Comparison of ENCODE assay signal across 30 cellular contexts in the genomic region with DNA sequence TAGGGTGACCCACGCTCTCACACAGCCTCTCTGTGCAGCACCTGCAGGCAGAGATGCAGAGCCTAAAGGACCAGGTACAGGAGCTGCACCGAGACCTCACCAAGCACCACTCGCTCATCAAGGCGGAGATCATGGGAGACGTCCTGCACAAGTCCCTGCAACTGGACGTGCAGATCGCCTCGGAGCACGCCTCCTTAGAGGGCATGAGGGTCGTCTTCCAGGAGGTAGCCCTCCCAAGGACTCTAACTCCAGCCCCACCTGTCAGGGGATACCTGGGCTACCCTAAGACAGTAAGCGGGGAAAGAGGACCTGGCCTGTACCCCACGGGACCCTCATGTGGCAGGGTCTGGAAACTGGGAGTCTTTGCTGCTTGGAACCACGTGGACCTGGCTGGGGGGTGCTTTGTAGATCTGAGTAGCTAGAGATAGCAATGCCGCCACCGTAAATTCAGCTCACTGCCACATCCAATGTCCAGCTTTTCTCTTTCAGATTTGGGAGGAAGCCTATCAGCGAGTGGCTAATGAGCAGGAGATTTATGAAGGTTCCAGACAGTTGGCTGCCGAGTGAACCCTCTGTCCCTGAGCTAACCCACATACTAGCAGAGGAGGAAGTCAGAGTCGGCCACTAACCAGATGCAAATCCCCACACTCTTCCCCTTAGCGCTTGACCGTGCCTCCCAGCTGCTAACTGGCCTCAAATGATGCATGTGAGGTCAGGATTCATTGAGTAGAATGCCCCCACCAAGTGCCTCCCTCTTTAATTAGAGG. TPM values are rescaled to one million over a fixed set of nuclear protein-coding genes. Genes with fewer than 3 reads are reported as not detected.
DNase-seq lines count a peak whose midpoint lies in the region; ATAC-seq and TF ChIP-seq lines count a peak whose summit lies in the region.
"Had no signal": no experiment of that assay in that cellular context is flagged by ENCODE, and none has a peak within 500 bp of the region (broad histone marks: within the 10 kb centered on the region; RNA-seq: fewer than 3 reads in every experiment).

No MANE protein-coding gene starts in this region.

- ATAC-seq in HG03354 (IDR thresholded peaks at IDR 0.05; ENCODE audit: poor library complexity, severe bottlenecking, unreplicated experiment), result peak; percentile 35
- ATAC-seq in memory B cell (ENCODE audit: low read depth), result peak; percentile 36
- ATAC-seq: activated CD8-positive, alpha-beta memory T cell treated with anti-CD3 and anti-CD28 coated beads, Interleukin-2, amount 10 ng/mL, durations not matched to agents 7 days and 5 days; activated T-cell treated with anti-CD3 and anti-CD28 coated beads, Interleukin-2, amount 50 U/mL, for 72 hours; left lung had no signal

- DNase-seq in GM10266 (ENCODE audit: extremely low spot score) (peak; percentile 46), NOMO-1 treated with dmso at 0.1 percent for 144 hours (lab: John Stamatoyannopoulos, UW; ENCODE audit: unreplicated experiment) (peak; percentile 12), memory B cell (ENCODE audit: low spot score in 2 of 2) (no peak), kidney glomerular epithelial cell (lab: John Stamatoyannopoulos, UW) (no peak), HAP-1 (ENCODE audit: low spot score in 2 of 2) (no peak), NCI-H1092 treated with DMSO at 0.1 percent for 48 hours (lab: John Stamatoyannopoulos, UW) (no peak), GM23248 (no peak)
- DNase-seq: activated CD4-positive, alpha-beta T cell treated with anti-CD3 and anti-CD28 coated beads, Interleukin-2, amount 50 U/mL, for 1 hour; activated CD8-positive, alpha-beta memory T cell treated with anti-CD3 and anti-CD28 coated beads, Interleukin-2, amount 10 ng/mL, durations not matched to agents 7 days and 5 days; activated naive CD4-positive, alpha-beta T cell treated with anti-CD3 and anti-CD28 coated beads, Interleukin-2, amount 10 ng/mL, durations not matched to agents 7 days and 5 days; activated T-cell treated with anti-CD3 and anti-CD28 coated beads, Interleukin-2, amount 50 U/mL, for 72 hours; CD4-positive, alpha-beta T cell; colonic mucosa; foreskin melanocyte; left lung; NCI-H1417; NCI-H2081 treated with DMSO at 0.1 percent for 48 hours; NCI-H446; occipital lobe; SJCRH30; T-helper 2 cell; trophoblast cell; WERI-Rb-1 had no signal

- peaks cover 2% of the 10 kb centered on the region for H3K9me3 Mint-ChIP-seq in memory B cell
- H3K9me3 Mint-ChIP-seq: activated naive CD4-positive, alpha-beta T cell treated with anti-CD3 and anti-CD28 coated beads, Interleukin-2, amount 10 ng/mL, durations not matched to agents 7 days and 5 days; activated T-cell treated with anti-CD3 and anti-CD28 coated beads, Interleukin-2, amount 50 U/mL, for 72 hours; CD4-positive, alpha-beta T cell had no signal

- no peak overlapping the region for H3K4me2 ChIP-seq in GM23248 (ENCODE audit: unreplicated experiment)

- H2AFZ ChIP-seq in GM23248, result no peak overlapping the region

- H3K9me3 ChIP-seq in HAP-1 (no peaks in the 10 kb centered on the region), GM23248 (ENCODE audit: low read depth) (no peaks in the 10 kb centered on the region)
- H3K9me3 ChIP-seq: colonic mucosa, esophagus muscularis mucosa, left lung had no signal

- H4K20me1 ChIP-seq in GM23248 (ENCODE audit: insufficient read depth), result no peaks in the 10 kb centered on the region

- H3K79me2 ChIP-seq in GM23248 (ENCODE audit: insufficient read depth), result no peaks in the 10 kb centered on the region

- H3K36me3 ChIP-seq in HAP-1 (replicated peaks) (peaks cover 43% of the 10 kb centered on the region), GM23248 (ENCODE audit: low read depth) (no peaks in the 10 kb centered on the region)
- H3K36me3 ChIP-seq: colonic mucosa, left lung, SJCRH30 had no signal

- H3K9ac ChIP-seq in GM23248, result no peak overlapping the region

- H3K27ac ChIP-seq in GM23248, result no peak overlapping the region
- H3K27ac ChIP-seq: colonic mucosa, esophagus muscularis mucosa, left lung, SJCRH30, WERI-Rb-1 had no signal

- no peak overlapping the region for H3K4me3 ChIP-seq in HAP-1
- no peak overlapping the region for H3K4me3 ChIP-seq in GM23248
- H3K4me3 ChIP-seq: colonic mucosa, esophagus muscularis mucosa, left lung, SJCRH30 had no signal

- H3K27me3 ChIP-seq in HAP-1 (ENCODE audit: low read depth) (no peaks in the 10 kb centered on the region), GM23248 (replicated peaks; ENCODE audit: insufficient read depth) (no peaks in the 10 kb centered on the region)
- H3K27me3 ChIP-seq: colonic mucosa, esophagus muscularis mucosa had no signal

- WGBS in GM23248 (ENCODE audit: low coverage in 1 of 2, low lambda C conversion rate in 2 of 2, missing lambda C conversion rate in 2 of 2), 2 experiments, result 82 to 86% methylated on average over 20 of the region's 20 CpGs

- no peak overlapping the region for H3K27ac Mint-ChIP-seq in memory B cell
- H3K27ac Mint-ChIP-seq: activated CD8-positive, alpha-beta memory T cell treated with anti-CD3 and anti-CD28 coated beads, Interleukin-2, amount 10 ng/mL, durations not matched to agents 7 days and 5 days; activated naive CD4-positive, alpha-beta T cell treated with anti-CD3 and anti-CD28 coated beads, Interleukin-2, amount 10 ng/mL, durations not matched to agents 7 days and 5 days; activated T-cell treated with anti-CD3 and anti-CD28 coated beads, Interleukin-2, amount 50 U/mL, for 72 hours; CD4-positive, alpha-beta T cell had no signal

- TF ChIP-seq CTCF in GM10266 (IDR thresholded peaks at IDR 0.05; ENCODE audit: control insufficient read depth, insufficient read depth, low read depth, missing control alignments), result no peak

- no peaks in the 10 kb centered on the region for H3K36me3 Mint-ChIP-seq in memory B cell
- H3K36me3 Mint-ChIP-seq: activated CD8-positive, alpha-beta memory T cell treated with anti-CD3 and anti-CD28 coated beads, Interleukin-2, amount 10 ng/mL, durations not matched to agents 7 days and 5 days; activated naive CD4-positive, alpha-beta T cell treated with anti-CD3 and anti-CD28 coated beads, Interleukin-2, amount 10 ng/mL, durations not matched to agents 7 days and 5 days had no signal

- in situ Hi-C loops in HAP-1 (cut with MboI; ENCODE audit: low sequenced_read_pairs), result no loop called here
- in situ Hi-C loops in GM23248 (cut with MboI), result no loop called here

- H3K4me1 Mint-ChIP-seq in memory B cell, result peaks cover 23% of the 10 kb centered on the region

- H3K4me1 ChIP-seq in HAP-1 (peaks cover 16% of the 10 kb centered on the region), GM23248 (ENCODE audit: insufficient read depth) (no peaks in the 10 kb centered on the region)
- H3K4me1 ChIP-seq: SJCRH30 had no signal

- H3F3A ChIP-seq in GM23248 (ENCODE audit: insufficient read depth), result no peaks in the 10 kb centered on the region

- H3K27me3 Mint-ChIP-seq in memory B cell, result peaks cover 23% of the 10 kb centered on the region

- no peaks in the 10 kb centered on the region for H3K9me2 ChIP-seq in GM23248 (ENCODE audit: insufficient read depth)

- no peak overlapping the region for H3K4me3 Mint-ChIP-seq in memory B cell
- H3K4me3 Mint-ChIP-seq: activated CD8-positive, alpha-beta memory T cell treated with anti-CD3 and anti-CD28 coated beads, Interleukin-2, amount 10 ng/mL, durations not matched to agents 7 days and 5 days; activated naive CD4-positive, alpha-beta T cell treated with anti-CD3 and anti-CD28 coated beads, Interleukin-2, amount 10 ng/mL, durations not matched to agents 7 days and 5 days; activated T-cell treated with anti-CD3 and anti-CD28 coated beads, Interleukin-2, amount 50 U/mL, for 72 hours; CD4-positive, alpha-beta T cell had no signal

RNA-seq across cellular contexts. Expression of a gene that starts 6.5 kb away (rescaled TPM):
- total RNA-seq in GM23248 (2014; rRNA removed; shearing (Covaris generic)), result 30.3 and 32.8 TPM in 2 replicates
- 6.2 and 8.6 TPM in 2 replicates for polyA plus RNA-seq in GM23248 (2016; fragmentation: Nextera tagmentation; extraction: Ambion mirVana)
- total RNA-seq: SJCRH30 had no signal

RNA-seq across cellular contexts. Expression of a gene that starts 13.0 kb away (rescaled TPM):
- 101 and 127 TPM in 2 replicates for total RNA-seq in GM23248 (2014; rRNA removed; shearing (Covaris generic))
- polyA plus RNA-seq in GM23248 (2016; fragmentation: Nextera tagmentation; extraction: Ambion mirVana), result 124 and 137 TPM in 2 replicates

RNA-seq across cellular contexts. Expression of a gene that starts 23.4 kb away (rescaled TPM):
- total RNA-seq in GM23248 (2014; rRNA removed; shearing (Covaris generic)), result 110 and 119 TPM in 2 replicates
- polyA plus RNA-seq in GM23248 (2016; fragmentation: Nextera tagmentation; extraction: Ambion mirVana), result 69.4 and 71.5 TPM in 2 replicates

RNA-seq across cellular contexts. Expression of a gene that starts 31.6 kb away (rescaled TPM):
- total RNA-seq in GM23248 (2014; rRNA removed; shearing (Covaris generic)), result not detected in 2 replicates
- polyA plus RNA-seq in GM23248 (2016; fragmentation: Nextera tagmentation; extraction: Ambion mirVana), result not detected in 2 replicates
- total RNA-seq: activated CD8-positive, alpha-beta memory T cell treated with anti-CD3 and anti-CD28 coated beads, Interleukin-2, amount 10 ng/mL, durations not matched to agents 7 days and 5 days; activated T-cell treated with anti-CD3 and anti-CD28 coated beads, Interleukin-2, amount 50 U/mL, for 72 hours; bronchial epithelial cell; CD4-positive, alpha-beta T cell; colonic mucosa; esophagus muscularis mucosa; G401; left lung; LHCN-M2; mesenteric fat pad; occipital lobe; SJCRH30; skeletal muscle tissue had no signal

RNA-seq across cellular contexts. Expression of a gene that starts 32.3 kb away (rescaled TPM):
- 0.11 and 0.25 TPM in 2 replicates for total RNA-seq in GM23248 (2014; rRNA removed; shearing (Covaris generic))
- polyA plus RNA-seq in GM23248 (2016; fragmentation: Nextera tagmentation; extraction: Ambion mirVana), result 0.10 TPM in 1 of 2 replicates, not detected in the other
- total RNA-seq: skeletal muscle tissue had no signal

Comparison
In these comparisons a context has a peak if more than half of its experiments do, and no peak if none do; other contexts are left out.
1. DNase-seq: peak in GM10266 (single experiment) and NOMO-1 treated with dmso at 0.1 percent for 144 hours (single experiment); none in memory B cell (0 of 2), kidney glomerular epithelial cell (single experiment), HAP-1 (0 of 2), NCI-H1092 treated with DMSO at 0.1 percent for 48 hours (single experiment) and GM23248 (single experiment).